ENCODE assay signal across 2 cellular contexts in the genomic region with DNA sequence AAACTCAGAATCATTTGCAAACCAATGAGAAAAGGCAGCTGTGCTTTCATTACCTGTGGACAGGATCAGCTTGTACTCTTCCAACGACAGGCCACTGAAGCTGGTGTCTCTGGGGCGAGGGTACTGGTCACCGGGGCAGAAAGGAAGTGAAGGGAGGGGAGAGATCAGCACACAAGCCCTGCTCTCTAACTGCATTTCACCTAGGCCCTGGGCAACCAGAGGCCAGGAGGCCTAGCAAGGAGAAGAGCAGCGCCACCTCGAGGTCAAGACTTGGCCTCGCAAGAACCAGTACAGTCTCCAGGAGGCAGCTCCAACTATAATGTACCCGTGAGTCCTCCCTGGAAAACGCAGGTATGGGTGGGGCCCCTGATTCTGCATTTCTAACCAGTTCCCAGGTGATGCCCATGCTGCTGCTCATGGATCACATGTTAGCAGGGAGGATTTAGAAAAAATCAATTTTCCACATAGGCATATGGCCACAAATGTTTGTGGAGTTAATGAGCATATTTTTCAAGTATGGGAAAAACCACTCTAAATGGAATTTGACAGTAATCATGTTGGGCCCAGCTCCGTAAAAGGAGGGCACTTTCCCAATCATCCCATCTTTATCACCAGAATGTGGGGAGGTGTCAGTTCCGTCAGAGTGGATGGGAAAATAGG.
TF ChIP-seq lines count a peak whose summit lies in the region.

No MANE protein-coding gene starts in this region.

TF ChIP-seq in IMR-90, 13 proteins besides CTCF, POLR2A, EP300 and RAD21:
- TF ChIP-seq SMC3 (IDR thresholded peaks at IDR 0.05; ENCODE audit: low read depth, low read length) = peak; percentile 83
- no peak for TF ChIP-seq CHD1 (IDR thresholded peaks at IDR 0.05; ENCODE audit: low read depth, low read length)
- no peak for TF ChIP-seq MAFK (IDR thresholded peaks at IDR 0.05; ENCODE audit: low read depth, low read length)

TF ChIP-seq in SK-N-SH, 30 proteins besides CTCF, POLR2A, EP300 and RAD21:
- no peak for TF ChIP-seq TCF12 (IDR thresholded peaks at IDR 0.05)
- TF ChIP-seq, protein P1, sequence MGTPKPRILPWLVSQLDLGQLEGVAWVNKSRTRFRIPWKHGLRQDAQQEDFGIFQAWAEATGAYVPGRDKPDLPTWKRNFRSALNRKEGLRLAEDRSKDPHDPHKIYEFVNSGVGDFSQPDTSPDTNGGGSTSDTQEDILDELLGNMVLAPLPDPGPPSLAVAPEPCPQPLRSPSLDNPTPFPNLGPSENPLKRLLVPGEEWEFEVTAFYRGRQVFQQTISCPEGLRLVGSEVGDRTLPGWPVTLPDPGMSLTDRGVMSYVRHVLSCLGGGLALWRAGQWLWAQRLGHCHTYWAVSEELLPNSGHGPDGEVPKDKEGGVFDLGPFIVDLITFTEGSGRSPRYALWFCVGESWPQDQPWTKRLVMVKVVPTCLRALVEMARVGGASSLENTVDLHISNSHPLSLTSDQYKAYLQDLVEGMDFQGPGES (IDR thresholded peaks at IDR 0.05; ENCODE audit: low read depth, low read length) = no peak
- TF ChIP-seq SMC3 (IDR thresholded peaks at IDR 0.05; ENCODE audit: low read depth, low read length) = peak; percentile 80
- TF ChIP-seq, protein P2, sequence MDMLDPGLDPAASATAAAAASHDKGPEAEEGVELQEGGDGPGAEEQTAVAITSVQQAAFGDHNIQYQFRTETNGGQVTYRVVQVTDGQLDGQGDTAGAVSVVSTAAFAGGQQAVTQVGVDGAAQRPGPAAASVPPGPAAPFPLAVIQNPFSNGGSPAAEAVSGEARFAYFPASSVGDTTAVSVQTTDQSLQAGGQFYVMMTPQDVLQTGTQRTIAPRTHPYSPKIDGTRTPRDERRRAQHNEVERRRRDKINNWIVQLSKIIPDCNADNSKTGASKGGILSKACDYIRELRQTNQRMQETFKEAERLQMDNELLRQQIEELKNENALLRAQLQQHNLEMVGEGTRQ (IDR thresholded peaks at IDR 0.05; ENCODE audit: borderline replicate concordance, low read depth, low read length) = no peak
TF ChIP-seq in SK-N-SH: peak in this region for 1.
